In genomic region chr1:242440757-242441156, GRCh38 we compare ENCODE assay signal across 26 cellular contexts.
"Had no signal": no experiment of that assay in that cellular context is flagged by ENCODE, and none has a peak within 500 bp of the region (broad histone marks: within the 10 kb centered on the region; RNA-seq: fewer than 3 reads in every experiment).

No MANE protein-coding gene starts in this region.

- H3K4me3 ChIP-seq: esophagus squamous epithelium, gastrocnemius medialis, heart right ventricle, left lung, lower lobe of right lung, mucosa of descending colon had no signal

- H3K27ac ChIP-seq: epithelial cell of prostate, esophagus squamous epithelium, gastrocnemius medialis, heart right ventricle, left lung, lower lobe of right lung had no signal

- H3K27me3 ChIP-seq: esophagus squamous epithelium, left lung had no signal

- DNase-seq: cortex of kidney; effector CD8-positive, alpha-beta T cell; effector memory CD8-positive, alpha-beta T cell; endodermal cell; erythroblast; esophagus squamous epithelium; foreskin fibroblast; foreskin melanocyte; gastrocnemius medialis; glutamatergic neuron; head of caudate nucleus; heart right ventricle; hippocampal formation; left cardiac atrium; left lung; left ventricle myocardium superior; lower lobe of right lung; mesenchymal stem cell; mucosa of descending colon; naive B cell; naive thymus-derived CD8-positive, alpha-beta T cell had no signal

- H3K9me3 ChIP-seq: esophagus squamous epithelium, gastrocnemius medialis, heart right ventricle, left lung, lower lobe of right lung, mucosa of descending colon had no signal

- H3K4me1 ChIP-seq: esophagus squamous epithelium, gastrocnemius medialis, heart right ventricle, left lung, lower lobe of right lung had no signal

- ATAC-seq: effector memory CD8-positive, alpha-beta T cell; esophagus mucosa; gastrocnemius medialis; heart right ventricle; left cardiac atrium; left lung; left ventricle myocardium superior; lower lobe of right lung; mucosa of descending colon; naive thymus-derived CD8-positive, alpha-beta T cell had no signal

- FAIRE-seq: endometrium, islet of Langerhans, keratinocyte had no signal

- H3K36me3 ChIP-seq: esophagus squamous epithelium, gastrocnemius medialis, heart right ventricle, left lung, lower lobe of right lung had no signal
